Comparison of ENCODE assay signal across 36 cellular contexts in the genomic region with DNA sequence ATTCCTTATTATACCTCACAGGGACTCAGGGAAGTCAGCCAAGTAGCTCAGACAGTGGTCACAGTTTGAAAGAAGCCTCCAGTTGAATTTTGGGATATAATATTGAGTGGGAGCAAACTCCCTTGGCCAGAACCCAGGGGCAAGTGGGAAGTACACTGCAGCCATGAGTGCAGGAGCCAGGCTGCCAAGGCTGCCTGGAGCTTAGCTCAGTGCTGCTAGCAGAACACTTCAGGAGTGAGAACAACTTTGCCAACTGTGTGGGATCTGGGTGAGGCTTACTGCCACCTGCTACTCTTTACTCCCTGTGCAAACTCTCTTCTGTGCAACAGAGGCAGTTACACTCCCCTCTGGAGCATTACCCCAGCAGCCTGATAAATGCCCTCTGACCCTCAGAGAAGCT. TPM values are rescaled to one million over a fixed set of nuclear protein-coding genes. Genes with fewer than 3 reads are reported as not detected.
"Had no signal": no experiment of that assay in that cellular context is flagged by ENCODE, and none has a peak within 500 bp of the region (broad histone marks: within the 10 kb centered on the region; RNA-seq: fewer than 3 reads in every experiment).

No MANE protein-coding gene starts in this region.

- H3K4me3 Mint-ChIP-seq: dendritic cell treated with granulocyte-macrophage colony-stimulating factor and Interleukin-4, amounts not matched to agents 40 ng/mL and 50 ng/mL, for 4 days; immature natural killer cell; mesothelial cell of epicardium; naive thymus-derived CD4-positive, alpha-beta T cell; nephron; neural progenitor cell; stimulated activated effector memory CD8-positive, alpha-beta T cell treated with anti-CD3 and anti-CD28 coated beads, Interleukin-12 subunit alpha, Interleukin-12 subunit beta, amount 100 ng/mL, for 72 hours; stimulated activated naive CD8-positive, alpha-beta T cell treated with anti-CD3 and anti-CD28 coated beads, Interleukin-15, Interleukin-2, amounts not matched to agents 100 ng/mL and 50 ng/mL, for 24 hours had no signal

- H3K4me1 Mint-ChIP-seq: immature natural killer cell; mesothelial cell of epicardium; nephron; neural progenitor cell; stimulated activated effector memory CD8-positive, alpha-beta T cell treated with anti-CD3 and anti-CD28 coated beads, Interleukin-12 subunit alpha, Interleukin-12 subunit beta, amount 100 ng/mL, for 72 hours had no signal

- DNase-seq: effector memory CD4-positive, alpha-beta T cell; foreskin melanocyte; glutamatergic neuron; heart right ventricle; hypothalamus; immature natural killer cell; mesenchymal stem cell; naive thymus-derived CD4-positive, alpha-beta T cell; psoas muscle; right cardiac atrium; sigmoid colon; stimulated activated CD4-positive, alpha-beta T cell treated with anti-CD3 and anti-CD28 coated beads, Interleukin-2, amount 100 ng/mL, for 24 hours; stimulated activated CD4-positive, alpha-beta T cell treated with anti-CD3 and anti-CD28 coated beads, Interleukin-4, amount 100 ng/mL, for 24 hours; transverse colon; upper lobe of right lung; uterus had no signal

- H3K36me3 ChIP-seq: esophagus muscularis mucosa, heart right ventricle, neural progenitor cell, sigmoid colon, suprapubic skin, transverse colon, upper lobe of right lung, uterus had no signal

- H3K27ac Mint-ChIP-seq: dendritic cell treated with granulocyte-macrophage colony-stimulating factor and Interleukin-4, amounts not matched to agents 40 ng/mL and 50 ng/mL, for 4 days; immature natural killer cell; mesothelial cell of epicardium; naive thymus-derived CD4-positive, alpha-beta T cell; nephron; neural progenitor cell; stimulated activated effector memory CD8-positive, alpha-beta T cell treated with anti-CD3 and anti-CD28 coated beads, Interleukin-12 subunit alpha, Interleukin-12 subunit beta, amount 100 ng/mL, for 72 hours; stimulated activated naive CD8-positive, alpha-beta T cell treated with anti-CD3 and anti-CD28 coated beads, Interleukin-15, Interleukin-2, amounts not matched to agents 100 ng/mL and 50 ng/mL, for 24 hours had no signal

- H3K27ac ChIP-seq: esophagus muscularis mucosa, heart right ventricle, neural progenitor cell, psoas muscle, sigmoid colon, suprapubic skin, transverse colon, upper lobe of right lung, uterus had no signal

- H3K36me3 Mint-ChIP-seq: mesothelial cell of epicardium; neural progenitor cell; stimulated activated effector memory CD8-positive, alpha-beta T cell treated with anti-CD3 and anti-CD28 coated beads, Interleukin-12 subunit alpha, Interleukin-12 subunit beta, amount 100 ng/mL, for 72 hours had no signal

- ATAC-seq: naive thymus-derived CD4-positive, alpha-beta T cell; psoas muscle; stimulated activated effector memory CD8-positive, alpha-beta T cell treated with anti-CD3 and anti-CD28 coated beads, Interleukin-12 subunit alpha, Interleukin-12 subunit beta, amount 100 ng/mL, for 72 hours; upper lobe of right lung had no signal

- H3K4me1 ChIP-seq: esophagus muscularis mucosa, heart right ventricle, neural progenitor cell, psoas muscle, sigmoid colon, suprapubic skin, transverse colon, upper lobe of right lung, uterus had no signal

- H3K4me3 ChIP-seq: esophagus muscularis mucosa, heart right ventricle, lung, neural progenitor cell, psoas muscle, sigmoid colon, suprapubic skin, transverse colon, upper lobe of right lung, uterus had no signal

- H3K27me3 Mint-ChIP-seq: dendritic cell treated with granulocyte-macrophage colony-stimulating factor and Interleukin-4, amounts not matched to agents 40 ng/mL and 50 ng/mL, for 4 days had no signal

- H3K9me3 ChIP-seq: psoas muscle, transverse colon, upper lobe of right lung, uterus had no signal

- H3K27me3 ChIP-seq: esophagus muscularis mucosa, heart right ventricle, neural progenitor cell, sigmoid colon, suprapubic skin, transverse colon, upper lobe of right lung, uterus had no signal

RNA-seq across cellular contexts. Expression of a gene that starts 4.6 kb away (rescaled TPM):
- total RNA-seq: cerebellum; endothelial cell of umbilical vein; epithelial cell of proximal tubule; esophagus muscularis mucosa; fibroblast of lung; heart right ventricle; liver; lung; mesothelial cell of epicardium; mucosa of gallbladder; naive thymus-derived CD4-positive, alpha-beta T cell; osteocyte; psoas muscle; renal cortical epithelial cell; right cardiac atrium; sigmoid colon; skeletal muscle tissue; suprapubic skin; transverse colon; upper lobe of right lung; uterus had no signal
- polyA plus RNA-seq: endothelial cell of umbilical vein; fibroblast of lung; heart right ventricle; immature natural killer cell; keratinocyte; liver; lung; naive thymus-derived CD4-positive, alpha-beta T cell; psoas muscle; right cardiac atrium; sigmoid colon; thymus had no signal

RNA-seq across cellular contexts. Expression of a gene that starts 41.5 kb away (rescaled TPM):
- total RNA-seq: cerebellum; endothelial cell of umbilical vein; epithelial cell of proximal tubule; esophagus muscularis mucosa; fibroblast of lung; heart right ventricle; liver; lung; mesothelial cell of epicardium; mucosa of gallbladder; naive thymus-derived CD4-positive, alpha-beta T cell; osteocyte; psoas muscle; renal cortical epithelial cell; right cardiac atrium; sigmoid colon; skeletal muscle tissue; suprapubic skin; transverse colon; upper lobe of right lung; uterus had no signal
- polyA plus RNA-seq: endothelial cell of umbilical vein; fibroblast of lung; heart right ventricle; immature natural killer cell; keratinocyte; liver; lung; naive thymus-derived CD4-positive, alpha-beta T cell; psoas muscle; right cardiac atrium; sigmoid colon; thymus had no signal
